In genomic region chr10:103367782-103368518, GRCh38 we compare ENCODE assay signal across 1 cellular context.
TF ChIP-seq lines count a peak whose summit lies in the region.

Gene TAF5 (plus strand): TSS chr10:103367976. CDS start chr10:103367990, 14 bp downstream.

TF ChIP-seq in HepG2, 621 proteins besides CTCF, POLR2A, EP300 and RAD21 (continued from another document and continues in another):
- TF ChIP-seq ZFP41 (CRISPR knock-in tag; IDR thresholded peaks at IDR 0.05; ENCODE audit: borderline replicate concordance) (no peak; the same call in 1 of the 2 replicates), ZNF207 (IDR thresholded peaks at IDR 0.05; ENCODE audit: borderline replicate concordance) (no peak), HOXA3 (CRISPR knock-in tag; IDR thresholded peaks at IDR 0.05) (peak; percentile 79; the same call in 1 of the 2 replicates), TSC22D2 (CRISPR knock-in tag; IDR thresholded peaks at IDR 0.05; ENCODE audit: borderline replicate concordance) (peak; percentile 63; the same call in 1 of the 2 replicates), ZFAT (CRISPR knock-in tag; conservative IDR thresholded peaks at IDR 0.05) (no peak), SMARCE1 (IDR thresholded peaks at IDR 0.05; ENCODE audit: borderline replicate concordance) (no peak), DBP (CRISPR knock-in tag; IDR thresholded peaks at IDR 0.05; ENCODE audit: not compliant biosample characterization) (no peak), THRA (CRISPR knock-in tag; IDR thresholded peaks at IDR 0.05; ENCODE audit: borderline replicate concordance) (peak; percentile 74), SRY (CRISPR knock-in tag; IDR thresholded peaks at IDR 0.05) (no peak; the same call in 1 of the 2 replicates), MTERF4 (CRISPR knock-in tag; IDR thresholded peaks at IDR 0.05) (peak; percentile 79), HNRNPK (IDR thresholded peaks at IDR 0.05; ENCODE audit: low read depth, low read length, poor library complexity, severe bottlenecking) (no peak), MLXIP (CRISPR knock-in tag; IDR thresholded peaks at IDR 0.05; ENCODE audit: borderline replicate concordance) (no peak), MAF1 (CRISPR knock-in tag; IDR thresholded peaks at IDR 0.05; ENCODE audit: borderline replicate concordance) (peak; percentile 38; the same call in 1 of the 2 replicates), STAT6 (CRISPR knock-in tag; IDR thresholded peaks at IDR 0.05; ENCODE audit: borderline replicate concordance) (no peak; the same call in 1 of the 2 replicates), NAIF1 (CRISPR knock-in tag; IDR thresholded peaks at IDR 0.05; ENCODE audit: borderline replicate concordance) (peak; percentile 68; the same call in 1 of the 2 replicates), AKAP8 (CRISPR knock-in tag; IDR thresholded peaks at IDR 0.05) (peak; percentile 73; the same call in 1 of the 2 replicates), ZNF687 (CRISPR knock-in tag; IDR thresholded peaks at IDR 0.05) (peak; percentile 81), PCBP1 (IDR thresholded peaks at IDR 0.05; ENCODE audit: borderline replicate concordance, low read depth, low read length) (no peak), RELA (CRISPR knock-in tag; IDR thresholded peaks at IDR 0.05) (peak; percentile 42), ATF5 (CRISPR knock-in tag; IDR thresholded peaks at IDR 0.05; ENCODE audit: low read depth) (no peak), ZBTB34 (CRISPR knock-in tag; IDR thresholded peaks at IDR 0.05) (no peak), ZNF7 (CRISPR knock-in tag; IDR thresholded peaks at IDR 0.05) (no peak), KIAA2018 (CRISPR knock-in tag; IDR thresholded peaks at IDR 0.05; ENCODE audit: borderline replicate concordance) (no peak), KDM1A (CRISPR knock-in tag; IDR thresholded peaks at IDR 0.05) (no peak), U2AF2 (IDR thresholded peaks at IDR 0.05; ENCODE audit: low read depth, low read length) (no peak)
